ENCODE assay signal across 8 cellular contexts in the genomic region with DNA sequence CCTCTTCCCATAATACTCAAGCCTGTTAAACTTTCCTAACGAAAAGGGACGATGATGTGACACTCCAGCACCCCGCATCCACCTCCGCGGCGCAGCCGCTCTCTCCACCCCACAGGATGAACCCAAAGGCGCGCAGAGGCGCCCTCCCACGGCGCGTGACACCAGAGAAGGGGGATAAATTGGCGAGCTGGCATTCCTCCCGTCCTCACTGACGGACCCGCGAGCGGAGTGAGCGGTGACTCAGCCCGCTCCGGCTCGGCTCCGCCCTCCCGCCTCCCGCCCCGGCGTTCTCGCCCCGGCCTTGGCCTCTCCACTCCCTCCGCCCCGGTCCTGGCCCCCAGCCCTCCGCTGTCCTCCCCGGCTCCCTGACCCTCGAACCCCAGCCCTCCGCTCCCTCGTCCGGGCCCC. TPM values are rescaled to one million over a fixed set of nuclear protein-coding genes. Genes with fewer than 3 reads are reported as not detected.
A peak's percentile ranks its signal among the peaks of the same experiment; 100 is the strongest.
DNase-seq lines count a peak whose midpoint lies in the region; ATAC-seq and TF ChIP-seq lines count a peak whose summit lies in the region.

No MANE protein-coding gene starts in this region.

- peak overlapping the region; percentile 90 for H3K4me3 ChIP-seq in AG10803 (ENCODE audit: low read length)

- peak; percentile 22 for TF ChIP-seq CTCF in AG10803 (conservative IDR thresholded peaks at IDR 0.05; ENCODE audit: low read length)

- peak; percentile 52 for ATAC-seq in GM18867 (IDR thresholded peaks at IDR 0.05; ENCODE audit: unreplicated experiment)
- peak; percentile 37 for ATAC-seq in HG03108 (IDR thresholded peaks at IDR 0.05; ENCODE audit: unreplicated experiment)

- DNase-seq in AG10803 (ENCODE audit: low read depth) (peak; percentile 80), NCI-H345 (lab: John Stamatoyannopoulos, UW) (peak; percentile 72), ecto neural progenitor cell (ENCODE audit: low spot score) (peak; percentile 85), lung microvascular endothelial cell (ENCODE audit: low read depth in 2 of 2) (peak; percentile 85 to 87)
- DNase-seq in activated CD4-positive, alpha-beta T cell treated with anti-CD3 and anti-CD28 coated beads, Interleukin-2, amount 50 U/mL, for 4 hours = peak; percentile 70 to 74
- DNase-seq in stimulated activated CD4-positive, alpha-beta T cell treated with anti-CD3 and anti-CD28 coated beads, TNF-alpha, amount 100 ng/mL, for 4 hours (ENCODE audit: low read depth in 3 of 3) = peak; percentile 57 to 68 (median 62)

RNA-seq across cellular contexts. Expression of a gene that starts 0.6 kb away (rescaled TPM):
- total RNA-seq in lung microvascular endothelial cell = 14.2 and 14.9 TPM in 2 replicates

Comparison
In these comparisons a context has a peak if more than half of its experiments do, and no peak if none do; other contexts are left out.
1. Peak in every context shown above with its lines: DNase-seq, ATAC-seq and H3K4me3 ChIP-seq.